8 cellular contexts compared by ENCODE assay signal in genomic region chr13:105410602-105411001, GRCh38. TPM values are rescaled to one million over a fixed set of nuclear protein-coding genes. Genes with fewer than 3 reads are reported as not detected.
DNase-seq lines count a peak whose midpoint lies in the region; ATAC-seq and TF ChIP-seq lines count a peak whose summit lies in the region.

No MANE protein-coding gene starts in this region.

- H3K9me3 ChIP-seq in adrenal gland (replicated peaks in 1 of 3), result no peaks in the 10 kb centered on the region

- H3K4me3 ChIP-seq in adrenal gland, result no peak overlapping the region

- intact Hi-C loops in adrenal gland (cut with DNase I), result no loop called here

- no peaks in the 10 kb centered on the region for H3K36me3 ChIP-seq in adrenal gland (replicated peaks in 1 of 2)

- no peak for TF ChIP-seq POLR2A in adrenal gland (IDR thresholded peaks at IDR 0.05)

- no peaks in the 10 kb centered on the region for H3K4me1 ChIP-seq in adrenal gland (replicated peaks in 1 of 2)

- peak; percentile 22 to 56 (median 41) for TF ChIP-seq CTCF in adrenal gland (IDR thresholded peaks at IDR 0.05)

- no peaks in the 10 kb centered on the region for H3K27me3 ChIP-seq in adrenal gland

- H3K27ac ChIP-seq in adrenal gland, result no peak overlapping the region

- 35 to 55% (median 37%) methylated on average over 11 of the region's 11 CpGs for WGBS in adrenal gland, 4 donors

- ATAC-seq in GM18909 (IDR thresholded peaks at IDR 0.05; ENCODE audit: poor library complexity, unreplicated experiment) (no peak), GM21786 (IDR thresholded peaks at IDR 0.05; ENCODE audit: unreplicated experiment) (no peak)

- DNase-seq in EH (ENCODE audit: low read depth), result peak; percentile 67
- peak; percentile 20 for DNase-seq in NCI-H1105 treated with DMSO at 0.1 percent for 48 hours (lab: John Stamatoyannopoulos, UW)
- peak; percentile 15 to 67 (median 64) for DNase-seq in adrenal gland
- peak in 46 of 51 donors; percentile 0 to 81 (median 24) for DNase-seq in hypothalamus (lab: John Stamatoyannopoulos, UW)
- peak; percentile 29 to 43 for DNase-seq in stimulated activated CD4-positive, alpha-beta T cell treated with anti-CD3 and anti-CD28 coated beads, Interleukin-2, amount 100 ng/mL, for 24 hours
- no peak for DNase-seq in DMS79 (lab: John Stamatoyannopoulos, UW)

RNA-seq across cellular contexts. Expression of gene DAOA, which starts 55.2 kb away (rescaled TPM):
- total RNA-seq in adrenal gland, result not detected
- not detected for polyA plus RNA-seq in adrenal gland
